ENCODE assay signal across 8 cellular contexts in the genomic region with DNA sequence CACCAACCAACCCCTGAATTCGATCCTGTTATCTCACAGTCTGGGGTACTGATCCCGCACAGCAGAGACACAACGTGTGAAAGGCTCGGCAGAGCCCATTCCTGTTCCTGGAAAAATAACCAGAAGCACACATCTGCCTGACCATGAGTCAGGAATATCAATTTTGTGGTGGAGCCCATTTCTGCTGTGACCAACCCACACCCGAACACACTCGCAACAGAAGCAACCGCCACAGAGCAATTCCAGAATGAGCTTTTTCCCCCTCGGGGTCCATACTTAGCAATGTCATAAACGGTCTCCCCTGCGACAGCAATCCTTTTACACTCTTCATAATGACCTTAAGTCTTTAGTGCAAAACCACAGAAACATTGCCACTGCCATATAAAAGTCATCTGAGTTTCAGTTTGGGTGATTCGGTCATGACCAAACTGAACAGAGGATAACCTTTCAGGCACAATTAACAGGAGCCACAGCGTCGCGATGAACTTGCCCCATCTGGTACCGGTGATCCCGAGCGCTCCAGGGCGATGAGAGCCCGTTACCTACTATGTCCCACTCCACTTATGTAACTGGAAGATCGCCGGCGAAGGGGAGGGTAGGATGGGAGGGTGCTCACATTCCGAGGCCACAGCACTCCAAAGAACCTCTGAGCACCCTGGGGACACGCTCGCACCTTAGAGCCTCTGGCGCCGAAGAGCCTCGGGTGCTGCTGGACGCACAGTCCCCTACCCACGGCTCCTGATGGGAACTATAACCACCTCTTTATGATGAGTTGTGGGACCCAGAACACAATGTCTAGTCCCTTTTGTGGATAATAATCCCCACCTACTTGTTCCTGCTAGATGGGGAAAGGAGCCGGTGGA. TPM values are rescaled to one million over a fixed set of nuclear protein-coding genes. Genes with fewer than 3 reads are reported as not detected.
DNase-seq lines count a peak whose midpoint lies in the region; ATAC-seq, FAIRE-seq and TF ChIP-seq lines count a peak whose summit lies in the region.

No MANE protein-coding gene starts in this region.

- H3K4me2 ChIP-seq in astrocyte (ENCODE audit: low read length), result peak overlapping the region; percentile 96

- DNase-seq in ELR (ENCODE audit: low read depth) (peak; percentile 65), NB4 (ENCODE audit: low read depth) (peak; percentile 31), astrocyte (ENCODE audit: low read depth) (peak; percentile 45), NCI-H446 (lab: John Stamatoyannopoulos, UW) (no peak), NOMO-1 treated with dmso at 0.1 percent for 144 hours (lab: John Stamatoyannopoulos, UW; ENCODE audit: unreplicated experiment) (no peak)

- peaks cover 50% of the 10 kb centered on the region for H4K20me1 ChIP-seq in astrocyte (ENCODE audit: insufficient read depth, low read length)

- peaks cover 53% of the 10 kb centered on the region for H3K79me2 ChIP-seq in astrocyte (ENCODE audit: insufficient read depth, low read length)

- TF ChIP-seq CTCF in NB4 (IDR thresholded peaks at IDR 0.05; ENCODE audit: low read depth, low read length) (no peak), astrocyte (IDR thresholded peaks at IDR 0.05; ENCODE audit: insufficient read depth, low read depth, low read length) (no peak)

- H3K36me3 ChIP-seq in astrocyte (ENCODE audit: insufficient read depth, low read length), result no peaks in the 10 kb centered on the region
- H3K36me3 ChIP-seq in skeletal muscle tissue (ENCODE audit: control insufficient read depth in 3 of 3, insufficient read depth in 3 of 3, low read length in 3 of 3), result peaks cover 0 to 3% (median under 1%) of the 10 kb centered on the region in 3 donors

- no peak overlapping the region for H2AFZ ChIP-seq in astrocyte (ENCODE audit: low read depth, low read length)

- peak overlapping the region; percentile 87 for H3K9ac ChIP-seq in astrocyte (ENCODE audit: low read length)
- peak overlapping the region; percentile 79 to 87 (median 86) for H3K9ac ChIP-seq in skeletal muscle tissue (ENCODE audit: low read depth in 1 of 3, low read length in 3 of 3)

- peaks cover 19% of the 10 kb centered on the region for H3K4me1 ChIP-seq in astrocyte (ENCODE audit: insufficient read depth, low read length)
- H3K4me1 ChIP-seq in skeletal muscle tissue (ENCODE audit: control insufficient read depth in 3 of 3, insufficient read depth in 3 of 3, low read length in 3 of 3), result peaks cover 28 to 42% (median 35%) of the 10 kb centered on the region in 3 donors

- no peak for ATAC-seq in HG03439 (IDR thresholded peaks at IDR 0.05; ENCODE audit: unreplicated experiment)

- H3K27ac ChIP-seq in astrocyte (ENCODE audit: low read depth, low read length), result peak overlapping the region; percentile 71
- H3K27ac ChIP-seq in skeletal muscle tissue (ENCODE audit: low read depth, low read length), result peak overlapping the region; percentile 91

- no peaks in the 10 kb centered on the region for H3K9me3 ChIP-seq in astrocyte (ENCODE audit: insufficient read depth, low read depth, low read length)
- H3K9me3 ChIP-seq in skeletal muscle tissue (ENCODE audit: control insufficient read depth in 3 of 3, low read length in 3 of 3), result no peaks in the 10 kb centered on the region

- H3K36me3 Mint-ChIP-seq in astrocyte (ENCODE audit: low read depth, unreplicated experiment), result no peaks in the 10 kb centered on the region

- H3K27me3 Mint-ChIP-seq in astrocyte (ENCODE audit: low read depth, unreplicated experiment), result peaks cover 2% of the 10 kb centered on the region

- H3K4me3 ChIP-seq in NB4 (ENCODE audit: low read depth, low read length) (peak overlapping the region; percentile 83), astrocyte (ENCODE audit: insufficient read depth, low read depth, low read length) (peak overlapping the region; percentile 67), iPS-11a (ENCODE audit: low read depth, low read length) (peak overlapping the region; percentile 18), skeletal muscle tissue (ENCODE audit: low read length in 3 of 3) (peak overlapping the region; percentile 85 to 87 (median 86))

- FAIRE-seq in astrocyte (lab: Jason Lieb, UNC), result no peak

- no peaks in the 10 kb centered on the region for H3K9me3 Mint-ChIP-seq in astrocyte (ENCODE audit: unreplicated experiment)

- H3K27me3 ChIP-seq in astrocyte (ENCODE audit: insufficient read depth, low read length), result no peaks in the 10 kb centered on the region
- no peaks in the 10 kb centered on the region for H3K27me3 ChIP-seq in skeletal muscle tissue (ENCODE audit: control insufficient read depth in 3 of 3, insufficient read depth in 3 of 3, low read length in 3 of 3)

- peak overlapping the region; percentile 94 for H3K4me3 Mint-ChIP-seq in astrocyte (ENCODE audit: unreplicated experiment)

- no peak for TF ChIP-seq POLR2A in NB4 (IDR thresholded peaks at IDR 0.05; ENCODE audit: extremely low read depth, insufficient read length)

- H3K4me1 Mint-ChIP-seq in astrocyte (ENCODE audit: low read depth, unreplicated experiment), result peaks cover 25% of the 10 kb centered on the region

- H3K27ac Mint-ChIP-seq in astrocyte (ENCODE audit: unreplicated experiment), result peak overlapping the region; percentile 86

RNA-seq across cellular contexts. Expression of gene MECP2, which starts 1.1 kb away (rescaled TPM):
- total RNA-seq in astrocyte (29.2 and 36.2 TPM in 2 replicates), skeletal muscle tissue (10.4 TPM)

RNA-seq across cellular contexts. Expression of gene OPN1LW, which starts 47.7 kb away (rescaled TPM):
- total RNA-seq in astrocyte, result not detected in 2 replicates
- total RNA-seq in skeletal muscle tissue, result not detected

Comparison
In these comparisons a context has a peak if more than half of its experiments do, and no peak if none do; other contexts are left out.
1. DNase-seq: peak in ELR (single experiment), NB4 (single experiment) and astrocyte (single experiment); none in NCI-H446 (0 of 2) and NOMO-1 treated with dmso at 0.1 percent for 144 hours (single experiment).
2. H3K4me3 ChIP-seq: peak in every context shown above with its lines; median percentile 86 in skeletal muscle tissue; 83 in NB4; 67 in astrocyte; 18 in iPS-11a.